ENCODE assay signal across 8 cellular contexts in the genomic region with DNA sequence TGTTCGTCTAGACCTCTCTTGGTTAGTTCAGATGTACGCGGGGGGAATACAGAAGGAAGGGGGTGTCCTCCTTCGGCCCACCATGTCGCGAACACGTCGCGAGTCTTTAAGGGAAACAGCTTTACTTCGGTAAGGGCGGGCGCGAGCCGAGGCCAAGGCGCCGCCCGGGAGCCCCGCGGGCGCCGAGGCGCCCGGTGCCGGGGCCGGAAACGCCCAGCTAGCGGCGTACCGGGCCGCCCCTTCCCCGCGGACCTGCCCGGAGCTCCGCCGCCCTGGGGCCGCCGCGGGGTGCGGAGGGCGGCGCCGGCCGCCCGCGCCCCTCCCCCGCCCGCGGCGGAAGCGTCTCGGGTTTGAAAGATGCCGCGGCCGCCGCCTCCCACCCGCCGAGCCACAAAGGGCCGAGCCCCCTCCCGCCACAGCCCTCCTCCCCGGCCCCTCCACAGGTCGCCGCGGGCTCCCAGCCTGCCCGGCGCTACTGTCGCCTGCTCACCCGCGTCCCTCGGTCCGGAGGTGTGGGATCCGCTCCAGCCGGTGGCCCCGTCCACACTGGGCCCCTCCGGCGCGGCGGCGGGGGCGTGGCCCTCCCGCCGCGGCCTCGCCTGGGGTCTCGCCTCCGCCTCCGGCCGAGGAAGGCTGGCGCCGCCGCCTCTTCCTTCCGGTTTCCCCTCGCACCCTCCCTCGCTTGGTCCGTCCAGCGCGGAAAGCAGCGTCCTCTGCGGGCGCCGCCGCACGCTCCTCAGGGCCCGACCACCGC. TPM values are rescaled to one million over a fixed set of nuclear protein-coding genes. Genes with fewer than 3 reads are reported as not detected.
DNase-seq lines count a peak whose midpoint lies in the region; ATAC-seq and TF ChIP-seq lines count a peak whose summit lies in the region.

KBTBD2 (minus strand) TSS at position 715 of the 754 bp plus-strand sequence. CDS start 12,156 bp downstream, outside the sequence.

- H3K4me1 ChIP-seq in neural progenitor cell (peaks cover 14% of the 10 kb centered on the region), stomach smooth muscle (ENCODE audit: control insufficient read depth, insufficient read depth, low read length) (peaks cover 7% of the 10 kb centered on the region)

- peak within 1 kb of the TSS; percentile 92 to 98 for H3K4me3 ChIP-seq in foreskin fibroblast (ENCODE audit: low read depth in 1 of 2, low read length in 2 of 2)
- peak within 1 kb of the TSS; percentile 96 for H3K4me3 ChIP-seq in neural progenitor cell
- H3K4me3 ChIP-seq in stomach smooth muscle (ENCODE audit: low read length in 2 of 2), result peak within 1 kb of the TSS; percentile 94 to 95

- peak within 1 kb of the TSS; percentile 99 for H3K27ac Mint-ChIP-seq in neural progenitor cell

- ATAC-seq in GM21526 (IDR thresholded peaks at IDR 0.05; ENCODE audit: low FRiP score, unreplicated experiment), result peak; percentile 50

- H3K9ac ChIP-seq in neural progenitor cell (peak within 1 kb of the TSS; percentile 69), stomach smooth muscle (ENCODE audit: low read length in 2 of 2) (peak within 1 kb of the TSS; percentile 95 to 98)

- TF ChIP-seq CTCF in foreskin fibroblast (IDR thresholded peaks at IDR 0.05; ENCODE audit: low read depth, low read length) (no peak), neural progenitor cell (IDR thresholded peaks at IDR 0.05) (no peak)

- no peaks in the 10 kb centered on the region for H3K36me3 Mint-ChIP-seq in neural progenitor cell

- H3K4me1 Mint-ChIP-seq in neural progenitor cell, result peaks cover 54% of the 10 kb centered on the region

- H3K4me2 ChIP-seq in neural progenitor cell, result peak within 1 kb of the TSS; percentile 81

- H3K9me3 Mint-ChIP-seq in neural progenitor cell, result no peaks in the 10 kb centered on the region

- peak within 1 kb of the TSS; percentile 89 for H2AFZ ChIP-seq in neural progenitor cell (replicated peaks)

- DNase-seq in DMS53 treated with DMSO at 0.1 percent for 48 hours (lab: John Stamatoyannopoulos, UW; ENCODE audit: unreplicated experiment) (peak; percentile 93), HuH-7.5 (ENCODE audit: low spot score) (peak; percentile 77), SHP77 (lab: John Stamatoyannopoulos, UW) (peak; percentile 91 to 94), foreskin fibroblast (peak; percentile 81 to 94), neural progenitor cell (ENCODE audit: low spot score) (peak; percentile 93)
- DNase-seq in activated effector memory CD4-positive, alpha-beta T cell treated with anti-CD3 and anti-CD28 coated beads, Interleukin-2, amount 50 U/mL, for 16 hours, result peak; percentile 92

- peaks cover 48% of the 10 kb centered on the region for H3K79me2 ChIP-seq in neural progenitor cell (ENCODE audit: low read depth)

- H3K36me3 ChIP-seq in neural progenitor cell (no peaks in the 10 kb centered on the region), stomach smooth muscle (ENCODE audit: control insufficient read depth in 2 of 2, insufficient read depth in 2 of 2, low read length in 2 of 2) (no peaks in the 10 kb centered on the region)

- H3K9me3 ChIP-seq in neural progenitor cell (ENCODE audit: low read depth) (no peaks in the 10 kb centered on the region), stomach smooth muscle (ENCODE audit: control insufficient read depth in 2 of 2, low read length in 2 of 2) (no peaks in the 10 kb centered on the region)

- H3F3A ChIP-seq in neural progenitor cell (ENCODE audit: low read depth), result peaks cover 25% of the 10 kb centered on the region

- peaks cover 46% of the 10 kb centered on the region for H4K20me1 ChIP-seq in neural progenitor cell (ENCODE audit: low read depth)

- H3K4me3 Mint-ChIP-seq in neural progenitor cell, result peak within 1 kb of the TSS; percentile 99

- H3K27me3 Mint-ChIP-seq in neural progenitor cell (ENCODE audit: insufficient read depth, low read depth), result peaks cover 8% of the 10 kb centered on the region

- H3K27me3 ChIP-seq in neural progenitor cell, result peaks cover under 1% of the 10 kb centered on the region
- H3K27me3 ChIP-seq in stomach smooth muscle (ENCODE audit: control insufficient read depth in 1 of 2, insufficient read depth in 2 of 2, low read length in 2 of 2), result no peaks in the 10 kb centered on the region

- peak within 1 kb of the TSS; percentile 98 for H3K27ac ChIP-seq in neural progenitor cell
- H3K27ac ChIP-seq in stomach smooth muscle (ENCODE audit: low read length), result peak within 1 kb of the TSS; percentile 95

RNA-seq across cellular contexts. Expression of gene KBTBD2, which starts in this region (rescaled TPM):
- total RNA-seq in neural progenitor cell (ENCODE audit: low replicate concordance), result 31.2 and 45.5 TPM in 2 replicates

Comparison
In these comparisons a context has a peak if more than half of its experiments do, and no peak if none do; other contexts are left out.
1. Peak in every context shown above with its lines: DNase-seq, ATAC-seq, H3K4me3 ChIP-seq and H3K27ac ChIP-seq.